1 cellular context compared by ENCODE assay signal in the genomic region with DNA sequence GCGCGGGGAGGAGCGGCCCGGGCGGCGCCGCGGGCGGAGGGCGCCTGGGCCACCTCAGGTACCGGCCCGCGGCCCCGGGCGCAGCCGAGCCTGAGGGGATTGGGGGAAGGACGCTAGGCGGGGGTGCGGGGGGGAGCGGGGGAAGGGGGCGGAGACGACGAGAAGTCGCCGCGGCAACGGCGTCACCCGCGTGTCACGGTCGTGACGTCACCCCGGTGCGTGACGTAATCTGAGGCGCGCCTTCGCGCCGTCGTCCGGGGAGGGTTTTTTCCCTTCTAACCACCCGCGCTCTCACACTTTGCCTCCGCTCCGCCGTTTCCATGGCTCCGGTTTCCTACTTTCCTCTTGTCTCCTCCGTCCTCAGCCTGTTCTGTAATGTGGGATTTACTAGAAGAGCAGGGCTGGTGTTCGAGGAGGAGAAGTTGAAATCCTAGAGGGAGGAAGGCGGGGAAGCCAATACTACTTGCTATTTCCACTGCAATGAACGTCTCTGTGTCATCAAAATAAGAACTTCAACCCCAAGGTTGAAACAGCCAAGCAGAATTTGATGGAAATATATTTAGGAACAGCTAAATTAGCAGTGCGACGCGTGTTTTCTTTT.
A peak's percentile ranks its signal among the peaks of the same experiment; 100 is the strongest.
TF ChIP-seq lines count a peak whose summit lies in the region.

A gene (minus strand): TSS at position 109 of the 601 bp plus-strand sequence. CDS start 226 bp downstream, outside the sequence.

TF ChIP-seq in K562, 482 proteins besides CTCF, POLR2A, EP300 and RAD21 (continued from another document and continues in another):
- TF ChIP-seq, protein P1, sequence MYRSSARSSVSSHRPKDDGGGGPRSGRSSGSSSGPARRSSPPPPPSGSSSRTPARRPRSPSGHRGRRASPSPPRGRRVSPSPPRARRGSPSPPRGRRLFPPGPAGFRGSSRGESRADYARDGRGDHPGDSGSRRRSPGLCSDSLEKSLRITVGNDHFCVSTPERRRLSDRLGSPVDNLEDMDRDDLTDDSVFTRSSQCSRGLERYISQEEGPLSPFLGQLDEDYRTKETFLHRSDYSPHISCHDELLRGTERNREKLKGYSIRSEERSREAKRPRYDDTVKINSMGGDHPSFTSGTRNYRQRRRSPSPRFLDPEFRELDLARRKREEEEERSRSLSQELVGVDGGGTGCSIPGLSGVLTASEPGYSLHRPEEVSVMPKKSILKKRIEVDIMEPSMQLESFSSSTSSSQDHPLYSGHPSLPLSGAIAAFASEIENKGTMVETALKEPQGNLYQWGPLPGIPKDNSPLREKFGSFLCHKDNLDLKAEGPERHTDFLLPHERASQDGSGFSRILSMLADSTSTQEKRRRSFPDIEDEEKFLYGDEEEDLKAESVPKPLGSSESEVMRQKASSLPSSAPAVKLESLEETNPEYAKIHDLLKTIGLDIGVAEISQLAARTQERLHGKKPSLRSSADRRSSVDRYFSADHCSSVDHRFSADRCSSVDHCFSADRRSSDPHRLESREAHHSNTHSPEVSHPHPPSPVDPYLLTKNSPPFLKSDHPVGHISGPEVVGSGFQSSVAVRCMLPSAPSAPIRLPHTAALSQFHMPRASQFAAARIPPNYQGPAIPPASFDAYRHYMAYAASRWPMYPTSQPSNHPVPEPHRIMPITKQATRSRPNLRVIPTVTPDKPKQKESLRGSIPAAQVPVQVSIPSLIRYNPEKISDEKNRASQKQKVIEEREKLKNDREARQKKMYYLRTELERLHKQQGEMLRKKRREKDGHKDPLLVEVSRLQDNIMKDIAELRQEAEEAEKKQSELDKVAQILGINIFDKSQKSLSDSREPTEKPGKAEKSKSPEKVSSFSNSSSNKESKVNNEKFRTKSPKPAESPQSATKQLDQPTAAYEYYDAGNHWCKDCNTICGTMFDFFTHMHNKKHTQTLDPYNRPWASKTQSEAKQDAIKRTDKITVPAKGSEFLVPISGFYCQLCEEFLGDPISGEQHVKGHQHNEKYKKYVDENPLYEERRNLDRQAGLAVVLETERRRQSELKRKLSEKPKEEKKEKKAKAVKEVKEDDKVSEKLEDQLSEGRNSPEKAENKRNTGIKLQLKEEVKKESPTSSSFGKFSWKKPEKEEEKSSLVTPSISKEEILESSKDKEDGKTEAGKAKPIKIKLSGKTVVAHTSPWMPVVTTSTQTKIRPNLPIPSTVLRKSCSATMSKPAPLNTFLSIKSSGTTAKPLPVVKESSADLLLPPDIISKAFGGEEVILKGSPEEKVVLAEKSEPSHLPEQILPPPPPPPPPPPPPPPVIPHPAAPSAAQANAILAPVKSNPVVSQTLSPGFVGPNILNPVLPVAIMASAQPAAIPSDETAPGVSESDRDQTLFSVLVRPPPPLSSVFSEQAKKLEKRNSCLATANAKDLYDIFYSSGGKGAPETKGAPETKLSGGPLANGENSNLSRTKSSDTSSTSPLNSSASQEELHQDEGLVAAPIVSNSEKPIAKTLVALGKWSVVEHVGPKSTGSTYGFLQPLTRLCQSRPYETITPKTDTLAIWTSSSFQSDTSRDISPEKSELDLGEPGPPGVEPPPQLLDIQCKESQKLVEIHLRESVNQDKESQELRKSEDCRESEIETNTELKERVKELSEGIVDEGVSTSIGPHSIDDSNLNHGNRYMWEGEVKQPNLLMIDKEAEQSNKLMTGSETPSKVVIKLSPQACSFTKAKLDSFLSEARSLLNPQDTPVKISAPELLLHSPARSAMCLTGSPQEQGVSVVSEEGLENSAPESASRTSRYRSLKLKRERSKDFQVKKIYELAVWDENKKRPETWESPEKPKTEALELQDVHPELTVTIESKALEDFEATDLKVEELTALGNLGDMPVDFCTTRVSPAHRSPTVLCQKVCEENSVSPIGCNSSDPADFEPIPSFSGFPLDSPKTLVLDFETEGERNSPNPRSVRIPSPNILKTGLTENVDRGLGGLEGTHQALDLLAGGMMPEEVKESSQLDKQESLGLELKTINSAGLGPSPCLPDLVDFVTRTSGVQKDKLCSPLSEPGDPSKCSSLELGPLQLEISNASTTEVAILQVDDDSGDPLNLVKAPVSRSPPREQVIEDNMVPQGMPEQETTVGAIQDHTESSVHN (IDR thresholded peaks at IDR 0.05; ENCODE audit: borderline replicate concordance in 1 of 2, low read depth in 1 of 2), result no peak
- TF ChIP-seq, protein P2, sequence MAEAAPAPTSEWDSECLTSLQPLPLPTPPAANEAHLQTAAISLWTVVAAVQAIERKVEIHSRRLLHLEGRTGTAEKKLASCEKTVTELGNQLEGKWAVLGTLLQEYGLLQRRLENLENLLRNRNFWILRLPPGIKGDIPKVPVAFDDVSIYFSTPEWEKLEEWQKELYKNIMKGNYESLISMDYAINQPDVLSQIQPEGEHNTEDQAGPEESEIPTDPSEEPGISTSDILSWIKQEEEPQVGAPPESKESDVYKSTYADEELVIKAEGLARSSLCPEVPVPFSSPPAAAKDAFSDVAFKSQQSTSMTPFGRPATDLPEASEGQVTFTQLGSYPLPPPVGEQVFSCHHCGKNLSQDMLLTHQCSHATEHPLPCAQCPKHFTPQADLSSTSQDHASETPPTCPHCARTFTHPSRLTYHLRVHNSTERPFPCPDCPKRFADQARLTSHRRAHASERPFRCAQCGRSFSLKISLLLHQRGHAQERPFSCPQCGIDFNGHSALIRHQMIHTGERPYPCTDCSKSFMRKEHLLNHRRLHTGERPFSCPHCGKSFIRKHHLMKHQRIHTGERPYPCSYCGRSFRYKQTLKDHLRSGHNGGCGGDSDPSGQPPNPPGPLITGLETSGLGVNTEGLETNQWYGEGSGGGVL (CRISPR knock-in tag; IDR thresholded peaks at IDR 0.05), result no peak
- TF ChIP-seq, protein P3, sequence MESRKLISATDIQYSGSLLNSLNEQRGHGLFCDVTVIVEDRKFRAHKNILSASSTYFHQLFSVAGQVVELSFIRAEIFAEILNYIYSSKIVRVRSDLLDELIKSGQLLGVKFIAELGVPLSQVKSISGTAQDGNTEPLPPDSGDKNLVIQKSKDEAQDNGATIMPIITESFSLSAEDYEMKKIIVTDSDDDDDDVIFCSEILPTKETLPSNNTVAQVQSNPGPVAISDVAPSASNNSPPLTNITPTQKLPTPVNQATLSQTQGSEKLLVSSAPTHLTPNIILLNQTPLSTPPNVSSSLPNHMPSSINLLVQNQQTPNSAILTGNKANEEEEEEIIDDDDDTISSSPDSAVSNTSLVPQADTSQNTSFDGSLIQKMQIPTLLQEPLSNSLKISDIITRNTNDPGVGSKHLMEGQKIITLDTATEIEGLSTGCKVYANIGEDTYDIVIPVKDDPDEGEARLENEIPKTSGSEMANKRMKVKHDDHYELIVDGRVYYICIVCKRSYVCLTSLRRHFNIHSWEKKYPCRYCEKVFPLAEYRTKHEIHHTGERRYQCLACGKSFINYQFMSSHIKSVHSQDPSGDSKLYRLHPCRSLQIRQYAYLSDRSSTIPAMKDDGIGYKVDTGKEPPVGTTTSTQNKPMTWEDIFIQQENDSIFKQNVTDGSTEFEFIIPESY (CRISPR knock-in tag; IDR thresholded peaks at IDR 0.05), result no peak
- no peak for TF ChIP-seq ETV6 (IDR thresholded peaks at IDR 0.05; ENCODE audit: borderline replicate concordance in 1 of 2, low read depth in 2 of 2, low read length in 1 of 2)
- no peak for TF ChIP-seq ETV6 (CRISPR knock-in tag; IDR thresholded peaks at IDR 0.05; ENCODE audit: borderline replicate concordance)
- no peak for TF ChIP-seq DACH1 (IDR thresholded peaks at IDR 0.05; ENCODE audit: partially characterized antibody)
- TF ChIP-seq, protein P4, sequence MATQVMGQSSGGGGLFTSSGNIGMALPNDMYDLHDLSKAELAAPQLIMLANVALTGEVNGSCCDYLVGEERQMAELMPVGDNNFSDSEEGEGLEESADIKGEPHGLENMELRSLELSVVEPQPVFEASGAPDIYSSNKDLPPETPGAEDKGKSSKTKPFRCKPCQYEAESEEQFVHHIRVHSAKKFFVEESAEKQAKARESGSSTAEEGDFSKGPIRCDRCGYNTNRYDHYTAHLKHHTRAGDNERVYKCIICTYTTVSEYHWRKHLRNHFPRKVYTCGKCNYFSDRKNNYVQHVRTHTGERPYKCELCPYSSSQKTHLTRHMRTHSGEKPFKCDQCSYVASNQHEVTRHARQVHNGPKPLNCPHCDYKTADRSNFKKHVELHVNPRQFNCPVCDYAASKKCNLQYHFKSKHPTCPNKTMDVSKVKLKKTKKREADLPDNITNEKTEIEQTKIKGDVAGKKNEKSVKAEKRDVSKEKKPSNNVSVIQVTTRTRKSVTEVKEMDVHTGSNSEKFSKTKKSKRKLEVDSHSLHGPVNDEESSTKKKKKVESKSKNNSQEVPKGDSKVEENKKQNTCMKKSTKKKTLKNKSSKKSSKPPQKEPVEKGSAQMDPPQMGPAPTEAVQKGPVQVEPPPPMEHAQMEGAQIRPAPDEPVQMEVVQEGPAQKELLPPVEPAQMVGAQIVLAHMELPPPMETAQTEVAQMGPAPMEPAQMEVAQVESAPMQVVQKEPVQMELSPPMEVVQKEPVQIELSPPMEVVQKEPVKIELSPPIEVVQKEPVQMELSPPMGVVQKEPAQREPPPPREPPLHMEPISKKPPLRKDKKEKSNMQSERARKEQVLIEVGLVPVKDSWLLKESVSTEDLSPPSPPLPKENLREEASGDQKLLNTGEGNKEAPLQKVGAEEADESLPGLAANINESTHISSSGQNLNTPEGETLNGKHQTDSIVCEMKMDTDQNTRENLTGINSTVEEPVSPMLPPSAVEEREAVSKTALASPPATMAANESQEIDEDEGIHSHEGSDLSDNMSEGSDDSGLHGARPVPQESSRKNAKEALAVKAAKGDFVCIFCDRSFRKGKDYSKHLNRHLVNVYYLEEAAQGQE (CRISPR knock-in tag; IDR thresholded peaks at IDR 0.05; ENCODE audit: low read depth), result no peak
- TF ChIP-seq, protein P5, sequence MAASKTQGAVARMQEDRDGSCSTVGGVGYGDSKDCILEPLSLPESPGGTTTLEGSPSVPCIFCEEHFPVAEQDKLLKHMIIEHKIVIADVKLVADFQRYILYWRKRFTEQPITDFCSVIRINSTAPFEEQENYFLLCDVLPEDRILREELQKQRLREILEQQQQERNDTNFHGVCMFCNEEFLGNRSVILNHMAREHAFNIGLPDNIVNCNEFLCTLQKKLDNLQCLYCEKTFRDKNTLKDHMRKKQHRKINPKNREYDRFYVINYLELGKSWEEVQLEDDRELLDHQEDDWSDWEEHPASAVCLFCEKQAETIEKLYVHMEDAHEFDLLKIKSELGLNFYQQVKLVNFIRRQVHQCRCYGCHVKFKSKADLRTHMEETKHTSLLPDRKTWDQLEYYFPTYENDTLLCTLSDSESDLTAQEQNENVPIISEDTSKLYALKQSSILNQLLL (CRISPR knock-in tag; IDR thresholded peaks at IDR 0.05; ENCODE audit: borderline replicate concordance), result no peak
- TF ChIP-seq NFIX (CRISPR knock-in tag; IDR thresholded peaks at IDR 0.05; ENCODE audit: low read depth), result no peak
- TF ChIP-seq HMGN3 (IDR thresholded peaks at IDR 0.05; ENCODE audit: borderline replicate concordance, extremely low read depth, insufficient read length, low read depth, low read length), result no peak
- no peak for TF ChIP-seq FUS (optimal IDR thresholded peaks at IDR 0.05; ENCODE audit: low read depth, low read length)
- TF ChIP-seq, protein P6, sequence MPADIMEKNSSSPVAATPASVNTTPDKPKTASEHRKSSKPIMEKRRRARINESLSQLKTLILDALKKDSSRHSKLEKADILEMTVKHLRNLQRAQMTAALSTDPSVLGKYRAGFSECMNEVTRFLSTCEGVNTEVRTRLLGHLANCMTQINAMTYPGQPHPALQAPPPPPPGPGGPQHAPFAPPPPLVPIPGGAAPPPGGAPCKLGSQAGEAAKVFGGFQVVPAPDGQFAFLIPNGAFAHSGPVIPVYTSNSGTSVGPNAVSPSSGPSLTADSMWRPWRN (IDR thresholded peaks at IDR 0.05; ENCODE audit: low read depth), result no peak
- no peak for TF ChIP-seq ZNF184 (CRISPR knock-in tag; IDR thresholded peaks at IDR 0.05)
- no peak for TF ChIP-seq ILF3 (IDR thresholded peaks at IDR 0.05; ENCODE audit: borderline replicate concordance)
- peak; percentile 89; the same call in 1 of the 2 replicates for TF ChIP-seq GTF2F1 (IDR thresholded peaks at IDR 0.05; ENCODE audit: low read depth, low read length)
- TF ChIP-seq PHF8 (IDR thresholded peaks at IDR 0.05; ENCODE audit: borderline replicate concordance, low read length), result peak; percentile 82
- TF ChIP-seq, protein P7, sequence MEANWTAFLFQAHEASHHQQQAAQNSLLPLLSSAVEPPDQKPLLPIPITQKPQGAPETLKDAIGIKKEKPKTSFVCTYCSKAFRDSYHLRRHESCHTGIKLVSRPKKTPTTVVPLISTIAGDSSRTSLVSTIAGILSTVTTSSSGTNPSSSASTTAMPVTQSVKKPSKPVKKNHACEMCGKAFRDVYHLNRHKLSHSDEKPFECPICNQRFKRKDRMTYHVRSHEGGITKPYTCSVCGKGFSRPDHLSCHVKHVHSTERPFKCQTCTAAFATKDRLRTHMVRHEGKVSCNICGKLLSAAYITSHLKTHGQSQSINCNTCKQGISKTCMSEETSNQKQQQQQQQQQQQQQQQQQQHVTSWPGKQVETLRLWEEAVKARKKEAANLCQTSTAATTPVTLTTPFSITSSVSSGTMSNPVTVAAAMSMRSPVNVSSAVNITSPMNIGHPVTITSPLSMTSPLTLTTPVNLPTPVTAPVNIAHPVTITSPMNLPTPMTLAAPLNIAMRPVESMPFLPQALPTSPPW (CRISPR knock-in tag; IDR thresholded peaks at IDR 0.05), result peak; percentile 99
- TF ChIP-seq ZNF3 (CRISPR knock-in tag; IDR thresholded peaks at IDR 0.05), result no peak
- no peak for TF ChIP-seq RBM17 (IDR thresholded peaks at IDR 0.05; ENCODE audit: borderline replicate concordance, low read depth, low read length)
- no peak for TF ChIP-seq FOXJ2 (tag; IDR thresholded peaks at IDR 0.05)
- TF ChIP-seq ZNF586 (CRISPR knock-in tag; conservative IDR thresholded peaks at IDR 0.05), result no peak
- no peak for TF ChIP-seq CBFA2T3 (IDR thresholded peaks at IDR 0.05)
- TF ChIP-seq ZZZ3 (IDR thresholded peaks at IDR 0.05), result no peak
- TF ChIP-seq XRCC3 (IDR thresholded peaks at IDR 0.05), result no peak
- no peak for TF ChIP-seq LARP7 (IDR thresholded peaks at IDR 0.05)
- TF ChIP-seq, protein P8, sequence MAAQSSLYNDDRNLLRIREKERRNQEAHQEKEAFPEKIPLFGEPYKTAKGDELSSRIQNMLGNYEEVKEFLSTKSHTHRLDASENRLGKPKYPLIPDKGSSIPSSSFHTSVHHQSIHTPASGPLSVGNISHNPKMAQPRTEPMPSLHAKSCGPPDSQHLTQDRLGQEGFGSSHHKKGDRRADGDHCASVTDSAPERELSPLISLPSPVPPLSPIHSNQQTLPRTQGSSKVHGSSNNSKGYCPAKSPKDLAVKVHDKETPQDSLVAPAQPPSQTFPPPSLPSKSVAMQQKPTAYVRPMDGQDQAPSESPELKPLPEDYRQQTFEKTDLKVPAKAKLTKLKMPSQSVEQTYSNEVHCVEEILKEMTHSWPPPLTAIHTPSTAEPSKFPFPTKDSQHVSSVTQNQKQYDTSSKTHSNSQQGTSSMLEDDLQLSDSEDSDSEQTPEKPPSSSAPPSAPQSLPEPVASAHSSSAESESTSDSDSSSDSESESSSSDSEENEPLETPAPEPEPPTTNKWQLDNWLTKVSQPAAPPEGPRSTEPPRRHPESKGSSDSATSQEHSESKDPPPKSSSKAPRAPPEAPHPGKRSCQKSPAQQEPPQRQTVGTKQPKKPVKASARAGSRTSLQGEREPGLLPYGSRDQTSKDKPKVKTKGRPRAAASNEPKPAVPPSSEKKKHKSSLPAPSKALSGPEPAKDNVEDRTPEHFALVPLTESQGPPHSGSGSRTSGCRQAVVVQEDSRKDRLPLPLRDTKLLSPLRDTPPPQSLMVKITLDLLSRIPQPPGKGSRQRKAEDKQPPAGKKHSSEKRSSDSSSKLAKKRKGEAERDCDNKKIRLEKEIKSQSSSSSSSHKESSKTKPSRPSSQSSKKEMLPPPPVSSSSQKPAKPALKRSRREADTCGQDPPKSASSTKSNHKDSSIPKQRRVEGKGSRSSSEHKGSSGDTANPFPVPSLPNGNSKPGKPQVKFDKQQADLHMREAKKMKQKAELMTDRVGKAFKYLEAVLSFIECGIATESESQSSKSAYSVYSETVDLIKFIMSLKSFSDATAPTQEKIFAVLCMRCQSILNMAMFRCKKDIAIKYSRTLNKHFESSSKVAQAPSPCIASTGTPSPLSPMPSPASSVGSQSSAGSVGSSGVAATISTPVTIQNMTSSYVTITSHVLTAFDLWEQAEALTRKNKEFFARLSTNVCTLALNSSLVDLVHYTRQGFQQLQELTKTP (IDR thresholded peaks at IDR 0.05; ENCODE audit: low read depth in 1 of 2, partially characterized antibody in 2 of 2), result peak in 1 of 2 experiments; percentile 73
- no peak for TF ChIP-seq ZNF212 (CRISPR knock-in tag; IDR thresholded peaks at IDR 0.05)
- no peak; the same call in 1 of the 2 replicates for TF ChIP-seq SMAD4 (CRISPR knock-in tag; conservative IDR thresholded peaks at IDR 0.05)
- no peak for TF ChIP-seq STAT5B (CRISPR knock-in tag; IDR thresholded peaks at IDR 0.05)
